In genomic region chr5:40681351-40682311, GRCh38 we compare ENCODE assay signal across 8 cellular contexts. TPM values are rescaled to one million over a fixed set of nuclear protein-coding genes. Genes with fewer than 3 reads are reported as not detected.
A peak's percentile ranks its signal among the peaks of the same experiment; 100 is the strongest.
DNase-seq lines count a peak whose midpoint lies in the region; ATAC-seq and TF ChIP-seq lines count a peak whose summit lies in the region.

No MANE protein-coding gene starts in this region.

- H3K4me1 Mint-ChIP-seq in activated naive CD4-positive, alpha-beta T cell treated with anti-CD3 and anti-CD28 coated beads, Interleukin-2, amount 50 U/mL, for 24 hours, result peaks cover 27% of the 10 kb centered on the region

- H3K9me3 ChIP-seq in right atrium auricular region, result no peaks in the 10 kb centered on the region

- peak; percentile 16 for ATAC-seq in GM19372 (IDR thresholded peaks at IDR 0.05; ENCODE audit: low read depth, unreplicated experiment)
- ATAC-seq in HG03342 (IDR thresholded peaks at IDR 0.05; ENCODE audit: unreplicated experiment), result no peak
- ATAC-seq in GM19397 (IDR thresholded peaks at IDR 0.05; ENCODE audit: unreplicated experiment), result no peak

- no peaks in the 10 kb centered on the region for H3K27me3 Mint-ChIP-seq in activated naive CD4-positive, alpha-beta T cell treated with anti-CD3 and anti-CD28 coated beads, Interleukin-2, amount 50 U/mL, for 24 hours

- TF ChIP-seq CTCF in right atrium auricular region (IDR thresholded peaks at IDR 0.05), result no peak

- H3K27me3 ChIP-seq in right atrium auricular region, result peaks cover 0 to 6% of the 10 kb centered on the region in 2 donors

- H3K36me3 Mint-ChIP-seq in activated naive CD4-positive, alpha-beta T cell treated with anti-CD3 and anti-CD28 coated beads, Interleukin-2, amount 50 U/mL, for 24 hours, result peaks cover 59% of the 10 kb centered on the region

- H3K4me1 ChIP-seq in right atrium auricular region, result peaks cover 0 to 47% of the 10 kb centered on the region in 2 donors

- peak overlapping the region; percentile 84 to 86 for H3K27ac ChIP-seq in right atrium auricular region

- no peaks in the 10 kb centered on the region for H3K9me3 Mint-ChIP-seq in activated naive CD4-positive, alpha-beta T cell treated with anti-CD3 and anti-CD28 coated beads, Interleukin-2, amount 50 U/mL, for 24 hours

- H3K4me3 Mint-ChIP-seq in activated naive CD4-positive, alpha-beta T cell treated with anti-CD3 and anti-CD28 coated beads, Interleukin-2, amount 50 U/mL, for 24 hours, result peak overlapping the region; percentile 95

- peak overlapping the region; percentile 69 to 83 for H3K4me3 ChIP-seq in right atrium auricular region
- H3K4me3 ChIP-seq in skeletal muscle cell (ENCODE audit: low read depth, low read length), result peak overlapping the region; percentile 75

- H3K27ac Mint-ChIP-seq in activated naive CD4-positive, alpha-beta T cell treated with anti-CD3 and anti-CD28 coated beads, Interleukin-2, amount 50 U/mL, for 24 hours, result peak overlapping the region; percentile 98

- DNase-seq in NAMALWA (ENCODE audit: low spot score), result peak; percentile 44
- DNase-seq in right atrium auricular region (ENCODE audit: low spot score), result no peak
- DNase-seq in skeletal muscle cell (ENCODE audit: low read depth), result no peak
- no peak for DNase-seq in midbrain (lab: John Stamatoyannopoulos, UW)

- H3K36me3 ChIP-seq in right atrium auricular region, result no peaks in the 10 kb centered on the region

RNA-seq across cellular contexts. Expression of gene PTGER4, which starts 1.9 kb away (rescaled TPM):
- total RNA-seq in right atrium auricular region, result 10 to 100 TPM in 1 of 2 donors, 1 to 10 TPM in 1; 7.3 to 22.0 TPM
